In the genomic region with DNA sequence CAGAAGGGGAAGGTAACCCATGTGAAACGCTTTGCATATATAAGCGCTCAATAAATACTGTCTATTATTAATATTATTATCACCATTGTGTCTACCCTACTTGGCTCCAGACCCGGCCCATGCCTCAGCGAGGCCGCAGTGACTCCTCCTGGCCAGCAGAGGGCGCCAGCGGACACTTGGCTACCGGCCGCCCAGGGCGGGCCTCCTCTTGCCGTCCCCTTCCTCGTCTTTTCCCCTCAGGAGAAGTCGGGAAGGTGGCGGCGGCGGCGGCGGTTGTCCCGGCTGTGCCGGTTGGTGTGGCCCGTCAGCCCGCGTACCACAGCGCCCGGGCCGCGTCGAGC, we compare ENCODE assay signal across 1 cellular context.
A peak's percentile ranks its signal among the peaks of the same experiment; 100 is the strongest.
TF ChIP-seq lines count a peak whose summit lies in the region.

Gene AGFG1 (plus strand): TSS at position 233 of the 341 bp plus-strand sequence. CDS start 266 bp downstream, outside the sequence.

TF ChIP-seq in GM12878, 131 proteins besides CTCF, POLR2A, EP300 and RAD21 (continued from another document and continues in another):
- no peak for TF ChIP-seq IRF3 (IDR thresholded peaks at IDR 0.05)
- TF ChIP-seq CREM (IDR thresholded peaks at IDR 0.05; ENCODE audit: low read depth): peak; percentile 43; the same call in 1 of the 2 replicates
- TF ChIP-seq GABPA (IDR thresholded peaks at IDR 0.05; ENCODE audit: low read depth): no peak
- peak; percentile 31 for TF ChIP-seq SIX5 (IDR thresholded peaks at IDR 0.05; ENCODE audit: low read depth, low read length, severe bottlenecking)
- TF ChIP-seq, protein P1, sequence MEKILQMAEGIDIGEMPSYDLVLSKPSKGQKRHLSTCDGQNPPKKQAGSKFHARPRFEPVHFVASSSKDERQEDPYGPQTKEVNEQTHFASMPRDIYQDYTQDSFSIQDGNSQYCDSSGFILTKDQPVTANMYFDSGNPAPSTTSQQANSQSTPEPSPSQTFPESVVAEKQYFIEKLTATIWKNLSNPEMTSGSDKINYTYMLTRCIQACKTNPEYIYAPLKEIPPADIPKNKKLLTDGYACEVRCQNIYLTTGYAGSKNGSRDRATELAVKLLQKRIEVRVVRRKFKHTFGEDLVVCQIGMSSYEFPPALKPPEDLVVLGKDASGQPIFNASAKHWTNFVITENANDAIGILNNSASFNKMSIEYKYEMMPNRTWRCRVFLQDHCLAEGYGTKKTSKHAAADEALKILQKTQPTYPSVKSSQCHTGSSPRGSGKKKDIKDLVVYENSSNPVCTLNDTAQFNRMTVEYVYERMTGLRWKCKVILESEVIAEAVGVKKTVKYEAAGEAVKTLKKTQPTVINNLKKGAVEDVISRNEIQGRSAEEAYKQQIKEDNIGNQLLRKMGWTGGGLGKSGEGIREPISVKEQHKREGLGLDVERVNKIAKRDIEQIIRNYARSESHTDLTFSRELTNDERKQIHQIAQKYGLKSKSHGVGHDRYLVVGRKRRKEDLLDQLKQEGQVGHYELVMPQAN (conservative IDR thresholded peaks at IDR 0.05): peak; percentile 39; the same call in 1 of the 2 replicates
- TF ChIP-seq, protein P2, sequence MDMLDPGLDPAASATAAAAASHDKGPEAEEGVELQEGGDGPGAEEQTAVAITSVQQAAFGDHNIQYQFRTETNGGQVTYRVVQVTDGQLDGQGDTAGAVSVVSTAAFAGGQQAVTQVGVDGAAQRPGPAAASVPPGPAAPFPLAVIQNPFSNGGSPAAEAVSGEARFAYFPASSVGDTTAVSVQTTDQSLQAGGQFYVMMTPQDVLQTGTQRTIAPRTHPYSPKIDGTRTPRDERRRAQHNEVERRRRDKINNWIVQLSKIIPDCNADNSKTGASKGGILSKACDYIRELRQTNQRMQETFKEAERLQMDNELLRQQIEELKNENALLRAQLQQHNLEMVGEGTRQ (IDR thresholded peaks at IDR 0.05; ENCODE audit: borderline replicate concordance, low read depth, low read length): no peak
- 0 out of 2 replicates have a peak, but pooled peaks have one; percentile 79 for TF ChIP-seq YY1 (IDR thresholded peaks at IDR 0.05; ENCODE audit: low read depth, low read length)
- no peak for TF ChIP-seq MTA2 (IDR thresholded peaks at IDR 0.05; ENCODE audit: low read depth)
- TF ChIP-seq ZSCAN29 (IDR thresholded peaks at IDR 0.05): 0 out of 2 replicates have a peak, but pooled peaks have one; percentile 36
- TF ChIP-seq BACH1 (IDR thresholded peaks at IDR 0.05; ENCODE audit: borderline replicate concordance): peak; percentile 41; the same call in 1 of the 2 replicates
- TF ChIP-seq MXI1 (IDR thresholded peaks at IDR 0.05; ENCODE audit: low read depth, low read length): no peak
- TF ChIP-seq PAX8 (IDR thresholded peaks at IDR 0.05): no peak
- no peak for TF ChIP-seq SIN3A (IDR thresholded peaks at IDR 0.05; ENCODE audit: low read depth, low read length)
- TF ChIP-seq CREB1 (IDR thresholded peaks at IDR 0.05; ENCODE audit: low read depth): 0 out of 2 replicates have a peak, but pooled peaks have one; percentile 54
- TF ChIP-seq CHD1 (IDR thresholded peaks at IDR 0.05; ENCODE audit: low read depth, low read length): no peak
- TF ChIP-seq, protein P3, sequence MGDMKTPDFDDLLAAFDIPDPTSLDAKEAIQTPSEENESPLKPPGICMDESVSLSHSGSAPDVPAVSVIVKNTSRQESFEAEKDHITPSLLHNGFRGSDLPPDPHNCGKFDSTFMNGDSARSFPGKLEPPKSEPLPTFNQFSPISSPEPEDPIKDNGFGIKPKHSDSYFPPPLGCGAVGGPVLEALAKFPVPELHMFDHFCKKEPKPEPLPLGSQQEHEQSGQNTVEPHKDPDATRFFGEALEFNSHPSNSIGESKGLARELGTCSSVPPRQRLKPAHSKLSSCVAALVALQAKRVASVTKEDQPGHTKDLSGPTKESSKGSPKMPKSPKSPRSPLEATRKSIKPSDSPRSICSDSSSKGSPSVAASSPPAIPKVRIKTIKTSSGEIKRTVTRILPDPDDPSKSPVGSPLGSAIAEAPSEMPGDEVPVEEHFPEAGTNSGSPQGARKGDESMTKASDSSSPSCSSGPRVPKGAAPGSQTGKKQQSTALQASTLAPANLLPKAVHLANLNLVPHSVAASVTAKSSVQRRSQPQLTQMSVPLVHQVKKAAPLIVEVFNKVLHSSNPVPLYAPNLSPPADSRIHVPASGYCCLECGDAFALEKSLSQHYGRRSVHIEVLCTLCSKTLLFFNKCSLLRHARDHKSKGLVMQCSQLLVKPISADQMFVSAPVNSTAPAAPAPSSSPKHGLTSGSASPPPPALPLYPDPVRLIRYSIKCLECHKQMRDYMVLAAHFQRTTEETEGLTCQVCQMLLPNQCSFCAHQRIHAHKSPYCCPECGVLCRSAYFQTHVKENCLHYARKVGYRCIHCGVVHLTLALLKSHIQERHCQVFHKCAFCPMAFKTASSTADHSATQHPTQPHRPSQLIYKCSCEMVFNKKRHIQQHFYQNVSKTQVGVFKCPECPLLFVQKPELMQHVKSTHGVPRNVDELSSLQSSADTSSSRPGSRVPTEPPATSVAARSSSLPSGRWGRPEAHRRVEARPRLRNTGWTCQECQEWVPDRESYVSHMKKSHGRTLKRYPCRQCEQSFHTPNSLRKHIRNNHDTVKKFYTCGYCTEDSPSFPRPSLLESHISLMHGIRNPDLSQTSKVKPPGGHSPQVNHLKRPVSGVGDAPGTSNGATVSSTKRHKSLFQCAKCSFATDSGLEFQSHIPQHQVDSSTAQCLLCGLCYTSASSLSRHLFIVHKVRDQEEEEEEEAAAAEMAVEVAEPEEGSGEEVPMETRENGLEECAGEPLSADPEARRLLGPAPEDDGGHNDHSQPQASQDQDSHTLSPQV (IDR thresholded peaks at IDR 0.05): no peak
- TF ChIP-seq ZNF207 (IDR thresholded peaks at IDR 0.05; ENCODE audit: borderline replicate concordance): 0 out of 2 replicates have a peak, but pooled peaks have one; percentile 76
- no peak for TF ChIP-seq STAT1 (conservative IDR thresholded peaks at IDR 0.05)
- TF ChIP-seq JUND (IDR thresholded peaks at IDR 0.05; ENCODE audit: low read depth, low read length): no peak
- TF ChIP-seq GATAD2B (conservative IDR thresholded peaks at IDR 0.05; ENCODE audit: low read depth): peak; percentile 82
- TF ChIP-seq, protein P4, sequence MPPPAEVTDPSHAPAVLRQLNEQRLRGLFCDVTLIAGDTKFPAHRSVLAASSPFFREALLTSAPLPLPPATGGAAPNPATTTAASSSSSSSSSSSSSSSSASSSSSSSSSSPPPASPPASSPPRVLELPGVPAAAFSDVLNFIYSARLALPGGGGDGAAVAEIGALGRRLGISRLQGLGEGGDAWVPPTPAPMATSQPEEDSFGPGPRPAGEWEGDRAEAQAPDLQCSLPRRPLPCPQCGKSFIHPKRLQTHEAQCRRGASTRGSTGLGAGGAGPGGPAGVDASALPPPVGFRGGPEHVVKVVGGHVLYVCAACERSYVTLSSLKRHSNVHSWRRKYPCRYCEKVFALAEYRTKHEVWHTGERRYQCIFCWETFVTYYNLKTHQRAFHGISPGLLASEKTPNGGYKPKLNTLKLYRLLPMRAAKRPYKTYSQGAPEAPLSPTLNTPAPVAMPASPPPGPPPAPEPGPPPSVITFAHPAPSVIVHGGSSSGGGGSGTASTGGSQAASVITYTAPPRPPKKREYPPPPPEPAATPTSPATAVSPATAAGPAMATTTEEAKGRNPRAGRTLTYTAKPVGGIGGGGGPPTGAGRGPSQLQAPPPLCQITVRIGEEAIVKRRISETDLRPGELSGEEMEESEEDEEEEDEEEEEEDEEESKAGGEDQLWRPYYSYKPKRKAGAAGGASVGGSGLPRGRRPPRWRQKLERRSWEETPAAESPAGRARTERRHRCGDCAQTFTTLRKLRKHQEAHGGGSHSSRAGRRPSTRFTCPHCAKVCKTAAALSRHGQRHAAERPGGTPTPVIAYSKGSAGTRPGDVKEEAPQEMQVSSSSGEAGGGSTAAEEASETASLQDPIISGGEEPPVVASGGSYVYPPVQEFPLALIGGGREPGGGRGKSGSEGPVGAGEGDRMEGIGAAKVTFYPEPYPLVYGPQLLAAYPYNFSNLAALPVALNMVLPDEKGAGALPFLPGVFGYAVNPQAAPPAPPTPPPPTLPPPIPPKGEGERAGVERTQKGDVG (CRISPR knock-in tag; IDR thresholded peaks at IDR 0.05): no peak
- peak; percentile 80; the same call in 1 of the 2 replicates for TF ChIP-seq CBX5 (IDR thresholded peaks at IDR 0.05; ENCODE audit: low read depth)
- TF ChIP-seq RELB (IDR thresholded peaks at IDR 0.05; ENCODE audit: low read depth): 0 out of 2 replicates have a peak, but pooled peaks have one; percentile 39
- TF ChIP-seq HCFC1 (IDR thresholded peaks at IDR 0.05; ENCODE audit: low read length): peak; percentile 46; the same call in 1 of the 2 replicates
- no peak for TF ChIP-seq ESRRA (IDR thresholded peaks at IDR 0.05; ENCODE audit: low read length)
- TF ChIP-seq BHLHE40 (IDR thresholded peaks at IDR 0.05; ENCODE audit: borderline replicate concordance in 1 of 2, low read depth in 2 of 2, low read length in 1 of 2): peak; percentile 30 to 60; a peak in 2 of 4 replicates
- no peak for TF ChIP-seq HDAC2 (IDR thresholded peaks at IDR 0.05)
- TF ChIP-seq NBN (IDR thresholded peaks at IDR 0.05): no peak
- TF ChIP-seq RBBP5 (conservative IDR thresholded peaks at IDR 0.05): no peak
- no peak for TF ChIP-seq HDAC6 (IDR thresholded peaks at IDR 0.05; ENCODE audit: unreplicated experiment)
- TF ChIP-seq PKNOX1 (IDR thresholded peaks at IDR 0.05): no peak
- TF ChIP-seq, protein P5, sequence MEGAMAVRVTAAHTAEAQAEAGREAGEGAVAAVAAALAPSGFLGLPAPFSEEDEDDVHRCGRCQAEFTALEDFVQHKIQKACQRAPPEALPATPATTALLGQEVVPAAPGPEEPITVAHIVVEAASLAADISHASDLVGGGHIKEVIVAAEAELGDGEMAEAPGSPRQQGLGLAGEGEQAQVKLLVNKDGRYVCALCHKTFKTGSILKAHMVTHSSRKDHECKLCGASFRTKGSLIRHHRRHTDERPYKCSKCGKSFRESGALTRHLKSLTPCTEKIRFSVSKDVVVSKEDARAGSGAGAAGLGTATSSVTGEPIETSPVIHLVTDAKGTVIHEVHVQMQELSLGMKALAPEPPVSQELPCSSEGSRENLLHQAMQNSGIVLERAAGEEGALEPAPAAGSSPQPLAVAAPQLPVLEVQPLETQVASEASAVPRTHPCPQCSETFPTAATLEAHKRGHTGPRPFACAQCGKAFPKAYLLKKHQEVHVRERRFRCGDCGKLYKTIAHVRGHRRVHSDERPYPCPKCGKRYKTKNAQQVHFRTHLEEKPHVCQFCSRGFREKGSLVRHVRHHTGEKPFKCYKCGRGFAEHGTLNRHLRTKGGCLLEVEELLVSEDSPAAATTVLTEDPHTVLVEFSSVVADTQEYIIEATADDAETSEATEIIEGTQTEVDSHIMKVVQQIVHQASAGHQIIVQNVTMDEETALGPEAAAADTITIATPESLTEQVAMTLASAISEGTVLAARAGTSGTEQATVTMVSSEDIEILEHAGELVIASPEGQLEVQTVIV (IDR thresholded peaks at IDR 0.05; ENCODE audit: borderline replicate concordance, partially characterized antibody): no peak
- TF ChIP-seq NR2C1 (IDR thresholded peaks at IDR 0.05): no peak; the same call in 1 of the 2 replicates
- TF ChIP-seq, protein P6, sequence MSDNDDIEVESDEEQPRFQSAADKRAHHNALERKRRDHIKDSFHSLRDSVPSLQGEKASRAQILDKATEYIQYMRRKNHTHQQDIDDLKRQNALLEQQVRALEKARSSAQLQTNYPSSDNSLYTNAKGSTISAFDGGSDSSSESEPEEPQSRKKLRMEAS (IDR thresholded peaks at IDR 0.05; ENCODE audit: low read depth, low read length): no peak
- TF ChIP-seq ATF2 (IDR thresholded peaks at IDR 0.05; ENCODE audit: low read length): no peak
- TF ChIP-seq IRF4 (IDR thresholded peaks at IDR 0.05; ENCODE audit: low read depth, low read length): no peak
- peak; percentile 99 for TF ChIP-seq IKZF1 (conservative IDR thresholded peaks at IDR 0.05)
- TF ChIP-seq NR2C2 (IDR thresholded peaks at IDR 0.05; ENCODE audit: borderline replicate concordance, control insufficient read depth, insufficient read length, low read depth): no peak
- no peak for TF ChIP-seq POLR2AphosphoS5 (IDR thresholded peaks at IDR 0.05; ENCODE audit: low read length)
- no peak for TF ChIP-seq KLF5 (IDR thresholded peaks at IDR 0.05; ENCODE audit: partially characterized antibody)
- TF ChIP-seq MYB (IDR thresholded peaks at IDR 0.05; ENCODE audit: borderline replicate concordance, low read depth, low read length): no peak
- no peak for TF ChIP-seq SREBF2 (IDR thresholded peaks at IDR 0.05; ENCODE audit: low read length)
- no peak for TF ChIP-seq SMAD1 (IDR thresholded peaks at IDR 0.05; ENCODE audit: low read depth, partially characterized antibody)
- peak; percentile 50; the same call in 1 of the 2 replicates for TF ChIP-seq DPF2 (IDR thresholded peaks at IDR 0.05)
